1 cellular context compared by ENCODE assay signal in genomic region chr7:1354661-1355567, GRCh38.
TF ChIP-seq lines count a peak whose summit lies in the region.

No MANE protein-coding gene starts in this region.

TF ChIP-seq in H1, 55 proteins besides CTCF, POLR2A, EP300 and RAD21:
- TF ChIP-seq, protein P1, sequence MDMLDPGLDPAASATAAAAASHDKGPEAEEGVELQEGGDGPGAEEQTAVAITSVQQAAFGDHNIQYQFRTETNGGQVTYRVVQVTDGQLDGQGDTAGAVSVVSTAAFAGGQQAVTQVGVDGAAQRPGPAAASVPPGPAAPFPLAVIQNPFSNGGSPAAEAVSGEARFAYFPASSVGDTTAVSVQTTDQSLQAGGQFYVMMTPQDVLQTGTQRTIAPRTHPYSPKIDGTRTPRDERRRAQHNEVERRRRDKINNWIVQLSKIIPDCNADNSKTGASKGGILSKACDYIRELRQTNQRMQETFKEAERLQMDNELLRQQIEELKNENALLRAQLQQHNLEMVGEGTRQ (IDR thresholded peaks at IDR 0.05; ENCODE audit: low read length), result no peak
- TF ChIP-seq, protein P2, sequence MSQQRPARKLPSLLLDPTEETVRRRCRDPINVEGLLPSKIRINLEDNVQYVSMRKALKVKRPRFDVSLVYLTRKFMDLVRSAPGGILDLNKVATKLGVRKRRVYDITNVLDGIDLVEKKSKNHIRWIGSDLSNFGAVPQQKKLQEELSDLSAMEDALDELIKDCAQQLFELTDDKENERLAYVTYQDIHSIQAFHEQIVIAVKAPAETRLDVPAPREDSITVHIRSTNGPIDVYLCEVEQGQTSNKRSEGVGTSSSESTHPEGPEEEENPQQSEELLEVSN (IDR thresholded peaks at IDR 0.05), result no peak
- TF ChIP-seq SIRT6 (IDR thresholded peaks at IDR 0.05; ENCODE audit: low read length) (no peak), CTBP2 (IDR thresholded peaks at IDR 0.05; ENCODE audit: borderline replicate concordance, insufficient read depth, insufficient read length, low read length) (no peak), TAF1 (IDR thresholded peaks at IDR 0.05; ENCODE audit: low read depth, low read length) (no peak), SIN3A (conservative IDR thresholded peaks at IDR 0.05 in 1 of 2, IDR thresholded peaks at IDR 0.05 in 1 of 2; ENCODE audit: low read depth in 1 of 2, low read length in 2 of 2) (no peak), SP2 (IDR thresholded peaks at IDR 0.05; ENCODE audit: low read length) (no peak), CHD1 (IDR thresholded peaks at IDR 0.05; ENCODE audit: low read depth, low read length) (no peak), SAP30 (IDR thresholded peaks at IDR 0.05; ENCODE audit: insufficient read depth, insufficient replicate concordance, low read length) (no peak), NRF1 (IDR thresholded peaks at IDR 0.05; ENCODE audit: low read depth, low read length) (no peak), ATF2 (IDR thresholded peaks at IDR 0.05; ENCODE audit: low read length) (no peak), RNF2 (IDR thresholded peaks at IDR 0.05; ENCODE audit: borderline replicate concordance, low read depth, low read length, missing control alignments, poor library complexity, severe bottlenecking) (no peak), CEBPB (IDR thresholded peaks at IDR 0.05; ENCODE audit: low read depth, low read length) (no peak), KDM1A (IDR thresholded peaks at IDR 0.05; ENCODE audit: borderline replicate concordance, low read length) (no peak), JUND (IDR thresholded peaks at IDR 0.05; ENCODE audit: low read length) (no peak), GTF2F1 (IDR thresholded peaks at IDR 0.05; ENCODE audit: borderline replicate concordance, low read depth, low read length) (no peak), PHF8 (conservative IDR thresholded peaks at IDR 0.05; ENCODE audit: low read depth, low read length) (no peak), SIX5 (IDR thresholded peaks at IDR 0.05; ENCODE audit: low read depth, low read length) (no peak)
- TF ChIP-seq, protein P3, sequence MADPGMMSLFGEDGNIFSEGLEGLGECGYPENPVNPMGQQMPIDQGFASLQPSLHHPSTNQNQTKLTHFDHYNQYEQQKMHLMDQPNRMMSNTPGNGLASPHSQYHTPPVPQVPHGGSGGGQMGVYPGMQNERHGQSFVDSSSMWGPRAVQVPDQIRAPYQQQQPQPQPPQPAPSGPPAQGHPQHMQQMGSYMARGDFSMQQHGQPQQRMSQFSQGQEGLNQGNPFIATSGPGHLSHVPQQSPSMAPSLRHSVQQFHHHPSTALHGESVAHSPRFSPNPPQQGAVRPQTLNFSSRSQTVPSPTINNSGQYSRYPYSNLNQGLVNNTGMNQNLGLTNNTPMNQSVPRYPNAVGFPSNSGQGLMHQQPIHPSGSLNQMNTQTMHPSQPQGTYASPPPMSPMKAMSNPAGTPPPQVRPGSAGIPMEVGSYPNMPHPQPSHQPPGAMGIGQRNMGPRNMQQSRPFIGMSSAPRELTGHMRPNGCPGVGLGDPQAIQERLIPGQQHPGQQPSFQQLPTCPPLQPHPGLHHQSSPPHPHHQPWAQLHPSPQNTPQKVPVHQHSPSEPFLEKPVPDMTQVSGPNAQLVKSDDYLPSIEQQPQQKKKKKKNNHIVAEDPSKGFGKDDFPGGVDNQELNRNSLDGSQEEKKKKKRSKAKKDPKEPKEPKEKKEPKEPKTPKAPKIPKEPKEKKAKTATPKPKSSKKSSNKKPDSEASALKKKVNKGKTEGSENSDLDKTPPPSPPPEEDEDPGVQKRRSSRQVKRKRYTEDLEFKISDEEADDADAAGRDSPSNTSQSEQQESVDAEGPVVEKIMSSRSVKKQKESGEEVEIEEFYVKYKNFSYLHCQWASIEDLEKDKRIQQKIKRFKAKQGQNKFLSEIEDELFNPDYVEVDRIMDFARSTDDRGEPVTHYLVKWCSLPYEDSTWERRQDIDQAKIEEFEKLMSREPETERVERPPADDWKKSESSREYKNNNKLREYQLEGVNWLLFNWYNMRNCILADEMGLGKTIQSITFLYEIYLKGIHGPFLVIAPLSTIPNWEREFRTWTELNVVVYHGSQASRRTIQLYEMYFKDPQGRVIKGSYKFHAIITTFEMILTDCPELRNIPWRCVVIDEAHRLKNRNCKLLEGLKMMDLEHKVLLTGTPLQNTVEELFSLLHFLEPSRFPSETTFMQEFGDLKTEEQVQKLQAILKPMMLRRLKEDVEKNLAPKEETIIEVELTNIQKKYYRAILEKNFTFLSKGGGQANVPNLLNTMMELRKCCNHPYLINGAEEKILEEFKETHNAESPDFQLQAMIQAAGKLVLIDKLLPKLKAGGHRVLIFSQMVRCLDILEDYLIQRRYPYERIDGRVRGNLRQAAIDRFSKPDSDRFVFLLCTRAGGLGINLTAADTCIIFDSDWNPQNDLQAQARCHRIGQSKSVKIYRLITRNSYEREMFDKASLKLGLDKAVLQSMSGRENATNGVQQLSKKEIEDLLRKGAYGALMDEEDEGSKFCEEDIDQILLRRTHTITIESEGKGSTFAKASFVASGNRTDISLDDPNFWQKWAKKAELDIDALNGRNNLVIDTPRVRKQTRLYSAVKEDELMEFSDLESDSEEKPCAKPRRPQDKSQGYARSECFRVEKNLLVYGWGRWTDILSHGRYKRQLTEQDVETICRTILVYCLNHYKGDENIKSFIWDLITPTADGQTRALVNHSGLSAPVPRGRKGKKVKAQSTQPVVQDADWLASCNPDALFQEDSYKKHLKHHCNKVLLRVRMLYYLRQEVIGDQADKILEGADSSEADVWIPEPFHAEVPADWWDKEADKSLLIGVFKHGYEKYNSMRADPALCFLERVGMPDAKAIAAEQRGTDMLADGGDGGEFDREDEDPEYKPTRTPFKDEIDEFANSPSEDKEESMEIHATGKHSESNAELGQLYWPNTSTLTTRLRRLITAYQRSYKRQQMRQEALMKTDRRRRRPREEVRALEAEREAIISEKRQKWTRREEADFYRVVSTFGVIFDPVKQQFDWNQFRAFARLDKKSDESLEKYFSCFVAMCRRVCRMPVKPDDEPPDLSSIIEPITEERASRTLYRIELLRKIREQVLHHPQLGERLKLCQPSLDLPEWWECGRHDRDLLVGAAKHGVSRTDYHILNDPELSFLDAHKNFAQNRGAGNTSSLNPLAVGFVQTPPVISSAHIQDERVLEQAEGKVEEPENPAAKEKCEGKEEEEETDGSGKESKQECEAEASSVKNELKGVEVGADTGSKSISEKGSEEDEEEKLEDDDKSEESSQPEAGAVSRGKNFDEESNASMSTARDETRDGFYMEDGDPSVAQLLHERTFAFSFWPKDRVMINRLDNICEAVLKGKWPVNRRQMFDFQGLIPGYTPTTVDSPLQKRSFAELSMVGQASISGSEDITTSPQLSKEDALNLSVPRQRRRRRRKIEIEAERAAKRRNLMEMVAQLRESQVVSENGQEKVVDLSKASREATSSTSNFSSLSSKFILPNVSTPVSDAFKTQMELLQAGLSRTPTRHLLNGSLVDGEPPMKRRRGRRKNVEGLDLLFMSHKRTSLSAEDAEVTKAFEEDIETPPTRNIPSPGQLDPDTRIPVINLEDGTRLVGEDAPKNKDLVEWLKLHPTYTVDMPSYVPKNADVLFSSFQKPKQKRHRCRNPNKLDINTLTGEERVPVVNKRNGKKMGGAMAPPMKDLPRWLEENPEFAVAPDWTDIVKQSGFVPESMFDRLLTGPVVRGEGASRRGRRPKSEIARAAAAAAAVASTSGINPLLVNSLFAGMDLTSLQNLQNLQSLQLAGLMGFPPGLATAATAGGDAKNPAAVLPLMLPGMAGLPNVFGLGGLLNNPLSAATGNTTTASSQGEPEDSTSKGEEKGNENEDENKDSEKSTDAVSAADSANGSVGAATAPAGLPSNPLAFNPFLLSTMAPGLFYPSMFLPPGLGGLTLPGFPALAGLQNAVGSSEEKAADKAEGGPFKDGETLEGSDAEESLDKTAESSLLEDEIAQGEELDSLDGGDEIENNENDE (IDR thresholded peaks at IDR 0.05; ENCODE audit: insufficient replicate concordance, low read length), result no peak
